ENCODE assay signal across 1 cellular context in the genomic region with DNA sequence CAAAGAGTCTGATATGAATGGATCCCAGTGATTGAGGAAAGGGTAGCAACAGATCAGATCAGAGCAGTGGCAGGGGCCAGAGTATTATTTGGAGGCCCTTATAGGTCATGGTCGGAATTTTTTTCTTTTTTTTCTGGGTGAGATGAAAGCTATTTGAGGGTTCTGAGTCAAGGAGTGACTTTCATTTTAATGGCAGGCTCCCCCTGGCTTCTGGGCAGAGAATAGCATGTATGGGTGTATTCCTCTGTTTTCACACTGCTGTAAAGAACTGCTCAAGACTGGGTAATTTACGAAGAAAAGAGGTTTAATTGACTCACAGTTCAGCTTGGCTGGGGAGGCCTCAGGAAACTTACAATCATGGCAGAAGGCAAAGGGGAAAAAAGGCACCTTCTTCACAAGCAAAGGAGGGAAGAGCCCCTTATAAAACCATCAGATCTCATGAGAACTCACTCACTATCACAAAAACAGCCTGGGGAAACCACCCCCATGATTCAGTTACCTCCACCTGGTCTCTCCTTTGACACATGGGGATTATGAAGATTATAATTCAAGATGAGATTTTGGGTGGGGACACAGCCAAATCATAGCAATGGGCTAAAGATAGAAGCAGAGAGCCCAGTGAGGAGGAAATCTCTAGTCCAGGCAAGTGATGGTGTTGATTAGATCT.
TF ChIP-seq lines count a peak whose summit lies in the region.

No MANE protein-coding gene starts in this region.

TF ChIP-seq in H1, 55 proteins besides CTCF, POLR2A, EP300 and RAD21:
- TF ChIP-seq TAF7 (optimal IDR thresholded peaks at IDR 0.05; ENCODE audit: borderline replicate concordance, low read depth, low read length) (no peak), JUN (IDR thresholded peaks at IDR 0.05; ENCODE audit: low read depth, low read length) (no peak), MAFK (IDR thresholded peaks at IDR 0.05; ENCODE audit: low read depth, low read length) (no peak), POLR2AphosphoS5 (IDR thresholded peaks at IDR 0.05; ENCODE audit: low read depth, low read length) (no peak), GABPA (IDR thresholded peaks at IDR 0.05; ENCODE audit: borderline replicate concordance, insufficient read depth, low read length) (no peak), NRF1 (IDR thresholded peaks at IDR 0.05; ENCODE audit: low read depth, low read length) (no peak), SAP30 (IDR thresholded peaks at IDR 0.05; ENCODE audit: insufficient read depth, insufficient replicate concordance, low read length) (no peak), POU5F1 (IDR thresholded peaks at IDR 0.05; ENCODE audit: low read depth, low read length) (no peak), RFX5 (IDR thresholded peaks at IDR 0.05; ENCODE audit: borderline replicate concordance, low read depth, low read length) (no peak), CBX8 (IDR thresholded peaks at IDR 0.05; ENCODE audit: borderline replicate concordance, low read depth, low read length) (no peak), SIN3A (conservative IDR thresholded peaks at IDR 0.05 in 1 of 2, IDR thresholded peaks at IDR 0.05 in 1 of 2; ENCODE audit: low read depth in 1 of 2, low read length in 2 of 2) (no peak), BRCA1 (IDR thresholded peaks at IDR 0.05; ENCODE audit: low read depth, low read length) (no peak), KDM4A (IDR thresholded peaks at IDR 0.05; ENCODE audit: low read depth, low read length, severe bottlenecking) (no peak), FOSL1 (IDR thresholded peaks at IDR 0.05; ENCODE audit: insufficient read depth, low read depth, low read length) (no peak), EGR1 (IDR thresholded peaks at IDR 0.05; ENCODE audit: borderline replicate concordance, low read depth, low read length) (no peak), TEAD4 (IDR thresholded peaks at IDR 0.05; ENCODE audit: low read depth, low read length) (no peak), PHF8 (conservative IDR thresholded peaks at IDR 0.05; ENCODE audit: low read depth, low read length) (no peak)
- TF ChIP-seq, protein P1, sequence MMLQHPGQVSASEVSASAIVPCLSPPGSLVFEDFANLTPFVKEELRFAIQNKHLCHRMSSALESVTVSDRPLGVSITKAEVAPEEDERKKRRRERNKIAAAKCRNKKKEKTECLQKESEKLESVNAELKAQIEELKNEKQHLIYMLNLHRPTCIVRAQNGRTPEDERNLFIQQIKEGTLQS (IDR thresholded peaks at IDR 0.05; ENCODE audit: insufficient read depth, low read depth, low read length) = no peak
